In genomic region chr13:36062249-36062648, GRCh38 we compare ENCODE assay signal across 18 cellular contexts.
DNase-seq lines count a peak whose midpoint lies in the region; ATAC-seq and TF ChIP-seq lines count a peak whose summit lies in the region.
"Had no signal": no experiment of that assay in that cellular context is flagged by ENCODE, and none has a peak within 500 bp of the region (broad histone marks: within the 10 kb centered on the region; RNA-seq: fewer than 3 reads in every experiment).

No MANE protein-coding gene starts in this region.

- no peak overlapping the region for H3K27ac ChIP-seq in HEK293 (ENCODE audit: extremely low read depth, low read depth, low read length)
- H3K27ac ChIP-seq: 22Rv1; A549; BLaER1 treated with 17β-estradiol and CSF1 and Interleukin-3, amounts not matched to agents 10 nM and 100 nM; C4-2B had no signal

- POLR2A ChIA-PET in HEK293 (lab: Yijun Ruan, JAX), result interaction anchor here (0.6 kb wide), 1 partner anchor 331 kb away, joined by 4 read pairs; no protein-coding TSS in a partner anchor

- ATAC-seq in GM19324 (IDR thresholded peaks at IDR 0.05; ENCODE audit: low FRiP score, unreplicated experiment), result no peak
- ATAC-seq: A549; CD8-positive, alpha-beta T cell had no signal

- H3K4me1 ChIP-seq in HEK293 (ENCODE audit: control insufficient read depth, insufficient read depth, low read length), result peaks cover 13% of the 10 kb centered on the region
- H3K4me1 ChIP-seq: A549; BLaER1 treated with 17β-estradiol and CSF1 and Interleukin-3, amounts not matched to agents 10 nM and 100 nM; Caco-2 had no signal

- no peak overlapping the region for H3K4me3 ChIP-seq in HEK293 (ENCODE audit: low read depth, low read length)
- H3K4me3 ChIP-seq: A549; BLaER1 treated with 17β-estradiol and CSF1 and Interleukin-3, amounts not matched to agents 10 nM and 100 nM had no signal

- peak; percentile 72 for DNase-seq in NCI-H1105 treated with DMSO at 0.1 percent for 48 hours (lab: John Stamatoyannopoulos, UW)
- no peak for DNase-seq in NCI-H1105 (lab: John Stamatoyannopoulos, UW)
- DNase-seq in NCI-H748 (lab: John Stamatoyannopoulos, UW; ENCODE audit: unreplicated experiment), result peak; percentile 33
- DNase-seq in NCI-H748 treated with DMSO at 0.1 percent for 48 hours (lab: John Stamatoyannopoulos, UW), result no peak
- DNase-seq in NCI-H69 (lab: John Stamatoyannopoulos, UW), result peak; percentile 28
- no peak for DNase-seq in NCI-H2227 treated with DMSO at 0.1 percent for 48 hours (lab: John Stamatoyannopoulos, UW)
- DNase-seq: AML-193; Caco-2; Calu3; CD4-positive, alpha-beta T cell; CD8-positive, alpha-beta T cell; GF-D8 had no signal

- CTCF ChIA-PET in HEK293 (lab: Yijun Ruan, JAX), result interaction anchor here (1.0 kb wide), 1 partner anchor 35 kb away, joined by 3 read pairs; no protein-coding TSS in a partner anchor

- H3K9me3 ChIP-seq in HEK293 (ENCODE audit: control insufficient read depth, insufficient read depth, low read depth, low read length), result no peaks in the 10 kb centered on the region
- H3K9me3 ChIP-seq: A549, Caco-2 had no signal

- no peaks in the 10 kb centered on the region for H3K36me3 ChIP-seq in HEK293 (ENCODE audit: control insufficient read depth in 2 of 2, insufficient read depth in 1 of 2, low read length in 2 of 2)
- H3K36me3 ChIP-seq: BLaER1 treated with 17β-estradiol and CSF1 and Interleukin-3, amounts not matched to agents 10 nM and 100 nM had no signal

- no peak for TF ChIP-seq CTCF in HEK293 (tag by site-specific recombination; IDR thresholded peaks at IDR 0.05)

TF ChIP-seq in HEK293, 187 proteins besides CTCF, POLR2A, EP300 and RAD21:
- 0 out of 2 replicates have a peak, but pooled peaks have one; percentile 52 for TF ChIP-seq SCRT1 (tag by site-specific recombination; IDR thresholded peaks at IDR 0.05; ENCODE audit: borderline replicate concordance)
- no peak for TF ChIP-seq ZNF18 (tag by site-specific recombination; IDR thresholded peaks at IDR 0.05)
- TF ChIP-seq SCRT2 (tag by site-specific recombination; IDR thresholded peaks at IDR 0.05), result peak; percentile 63; the same call in 1 of the 2 replicates
- no peak for TF ChIP-seq ZIC2 (tag by site-specific recombination; IDR thresholded peaks at IDR 0.05)
- no peak for TF ChIP-seq ZBTB8A (tag by site-specific recombination; IDR thresholded peaks at IDR 0.05)
- no peak for TF ChIP-seq ZBTB10 (tag by site-specific recombination; IDR thresholded peaks at IDR 0.05)
- no peak for TF ChIP-seq ZNF350 (tag by site-specific recombination; IDR thresholded peaks at IDR 0.05)
- no peak for TF ChIP-seq ZNF398 (tag by site-specific recombination; IDR thresholded peaks at IDR 0.05)
- no peak for TF ChIP-seq ZNF549 (tag by site-specific recombination; IDR thresholded peaks at IDR 0.05)
- TF ChIP-seq ZNF302 (tag by site-specific recombination; IDR thresholded peaks at IDR 0.05; ENCODE audit: low read depth), result no peak
- TF ChIP-seq ZNF280D (tag by site-specific recombination; IDR thresholded peaks at IDR 0.05), result no peak
- TF ChIP-seq ZBTB20 (tag by site-specific recombination; IDR thresholded peaks at IDR 0.05), result no peak
- no peak for TF ChIP-seq ZNF623 (tag by site-specific recombination; IDR thresholded peaks at IDR 0.05)
- TF ChIP-seq ZNF658 (tag by site-specific recombination; IDR thresholded peaks at IDR 0.05), result no peak

Comparison
In these comparisons a context has a peak if more than half of its experiments do, and no peak if none do; other contexts are left out.
1. DNase-seq: peak in NCI-H1105 treated with DMSO at 0.1 percent for 48 hours (single experiment), NCI-H748 (single experiment) and NCI-H69 (single experiment); none in NCI-H1105 (single experiment), NCI-H748 treated with DMSO at 0.1 percent for 48 hours (single experiment) and NCI-H2227 treated with DMSO at 0.1 percent for 48 hours (single experiment).